Comparison of ENCODE assay signal across 14 cellular contexts in genomic region chr10:11594589-11595394, GRCh38. TPM values are rescaled to one million over a fixed set of nuclear protein-coding genes. Genes with fewer than 3 reads are reported as not detected.
DNase-seq lines count a peak whose midpoint lies in the region; ATAC-seq and TF ChIP-seq lines count a peak whose summit lies in the region.
"Had no signal": no experiment of that assay in that cellular context is flagged by ENCODE, and none has a peak within 500 bp of the region (broad histone marks: within the 10 kb centered on the region; RNA-seq: fewer than 3 reads in every experiment).

No MANE protein-coding gene starts in this region.

- no peak overlapping the region for H2AFZ ChIP-seq in OCI-LY1 (ENCODE audit: low read length)

- H3F3A ChIP-seq in OCI-LY1 (ENCODE audit: insufficient read depth, low read length), result no peaks in the 10 kb centered on the region

- H3K4me2 ChIP-seq in OCI-LY1 (ENCODE audit: low read length), result 0 out of 2 replicates have a peak overlapping the region, but pooled peaks have one; percentile 21

- no peak for TF ChIP-seq CTCF in cardiac muscle cell (IDR thresholded peaks at IDR 0.05; ENCODE audit: low read depth, low read length)
- no peak for TF ChIP-seq CTCF in OCI-LY1 (IDR thresholded peaks at IDR 0.05; ENCODE audit: low read length)
- TF ChIP-seq CTCF in left lung (IDR thresholded peaks at IDR 0.05), result no peak

- intact Hi-C loops in Right ventricle myocardium inferior (cut with DNase I), result no loop called here
- intact Hi-C loops in left lung (cut with DNase I), result no loop called here

- DNase-seq in cardiac muscle cell (ENCODE audit: low read depth in 1 of 2, low spot score in 1 of 2) (no peak), Right ventricle myocardium inferior (ENCODE audit: missing footprints) (no peak), left lung (no peak), NCI-H2171 treated with DMSO at 0.1 percent for 48 hours (lab: John Stamatoyannopoulos, UW) (no peak)
- DNase-seq in stimulated activated CD4-positive, alpha-beta T cell treated with anti-CD3 and anti-CD28 coated beads, Interleukin-2, amount 100 ng/mL, for 24 hours, result no peak
- DNase-seq: ACHN; activated CD4-positive, CD25-positive, alpha-beta regulatory T cell treated with anti-CD3 and anti-CD28 coated beads, Interleukin-2, amount 50 U/mL, for 72 hours; activated naive CD8-positive, alpha-beta T cell treated with anti-CD3 and anti-CD28 coated beads, Interleukin-2, amount 50 U/mL, for 24 hours had no signal

- H3K9me2 ChIP-seq in OCI-LY1 (ENCODE audit: low read depth, low read length), result no peaks in the 10 kb centered on the region

- H3K79me2 ChIP-seq in OCI-LY1 (ENCODE audit: insufficient read depth, low read length), result peaks cover 30% of the 10 kb centered on the region

- H3K9me3 ChIP-seq in cardiac muscle cell (ENCODE audit: low read depth) (no peaks in the 10 kb centered on the region), OCI-LY1 (ENCODE audit: low read length) (no peaks in the 10 kb centered on the region), left lung (no peaks in the 10 kb centered on the region)
- H3K9me3 ChIP-seq: MG63, neutrophil had no signal

- H3K36me3 ChIP-seq in cardiac muscle cell (no peaks in the 10 kb centered on the region), OCI-LY1 (ENCODE audit: insufficient read depth, low read length) (peaks cover 7% of the 10 kb centered on the region), left lung (no peaks in the 10 kb centered on the region)
- H3K36me3 ChIP-seq: MG63, neutrophil had no signal

- H3K27me3 ChIP-seq in cardiac muscle cell, result no peaks in the 10 kb centered on the region
- no peaks in the 10 kb centered on the region for H3K27me3 ChIP-seq in OCI-LY1 (ENCODE audit: insufficient read depth, low read length)
- no peaks in the 10 kb centered on the region for H3K27me3 ChIP-seq in left lung
- H3K27me3 ChIP-seq: MG63, neutrophil had no signal

- peak overlapping the region; percentile 67 for H3K27ac ChIP-seq in cardiac muscle cell
- H3K27ac ChIP-seq in OCI-LY1 (ENCODE audit: low read depth, low read length, poor library complexity, severe bottlenecking), result peak overlapping the region; percentile 58
- H3K27ac ChIP-seq in left lung, result no peak overlapping the region
- H3K27ac ChIP-seq: neutrophil, SK-N-MC had no signal

- ATAC-seq in Right ventricle myocardium inferior, result no peak
- ATAC-seq in left lung, result peak; percentile 47
- no peak for ATAC-seq in GM19324 (IDR thresholded peaks at IDR 0.05; ENCODE audit: low FRiP score, unreplicated experiment)
- no peak for ATAC-seq in GM21526 (IDR thresholded peaks at IDR 0.05; ENCODE audit: low FRiP score, unreplicated experiment)
- ATAC-seq: activated naive CD8-positive, alpha-beta T cell treated with anti-CD3 and anti-CD28 coated beads, Interleukin-2, amount 50 U/mL, for 24 hours had no signal

- H3K4me1 ChIP-seq in cardiac muscle cell (ENCODE audit: low read depth) (peaks cover 14% of the 10 kb centered on the region), OCI-LY1 (ENCODE audit: insufficient read depth, low read length, severe bottlenecking) (peaks cover 56% of the 10 kb centered on the region), left lung (peaks cover 6 to 13% of the 10 kb centered on the region in 2 donors)

- H4K20me1 ChIP-seq in OCI-LY1 (ENCODE audit: insufficient read depth, low read length), result no peaks in the 10 kb centered on the region

- no peak overlapping the region for H3K9ac ChIP-seq in OCI-LY1 (ENCODE audit: low read length)

- H3K4me3 ChIP-seq in cardiac muscle cell, result no peak overlapping the region
- H3K4me3 ChIP-seq in OCI-LY1 (ENCODE audit: low read depth, low read length, poor library complexity, severe bottlenecking), result no peak overlapping the region
- H3K4me3 ChIP-seq in left lung, result no peak overlapping the region
- H3K4me3 ChIP-seq: MG63, SK-N-MC had no signal

RNA-seq across cellular contexts. Expression of gene USP6NL, which starts 16.7 kb away (rescaled TPM):
- 21.2 and 25.4 TPM in 2 replicates for total RNA-seq in cardiac muscle cell
- polyA plus RNA-seq in cardiac muscle cell, result 12.1 and 13.6 TPM in 2 replicates
- total RNA-seq in Right ventricle myocardium inferior, result 6.4 TPM
- total RNA-seq in left lung, result 10 to 100 TPM; 16.0 to 18.5 TPM

Comparison
In these comparisons a context has a peak if more than half of its experiments do, and no peak if none do; other contexts are left out.
1. H3K27ac ChIP-seq: peak in cardiac muscle cell (single experiment) and OCI-LY1 (single experiment); none in left lung (0 of 2).